Comparison of ENCODE assay signal across 24 cellular contexts in the genomic region with DNA sequence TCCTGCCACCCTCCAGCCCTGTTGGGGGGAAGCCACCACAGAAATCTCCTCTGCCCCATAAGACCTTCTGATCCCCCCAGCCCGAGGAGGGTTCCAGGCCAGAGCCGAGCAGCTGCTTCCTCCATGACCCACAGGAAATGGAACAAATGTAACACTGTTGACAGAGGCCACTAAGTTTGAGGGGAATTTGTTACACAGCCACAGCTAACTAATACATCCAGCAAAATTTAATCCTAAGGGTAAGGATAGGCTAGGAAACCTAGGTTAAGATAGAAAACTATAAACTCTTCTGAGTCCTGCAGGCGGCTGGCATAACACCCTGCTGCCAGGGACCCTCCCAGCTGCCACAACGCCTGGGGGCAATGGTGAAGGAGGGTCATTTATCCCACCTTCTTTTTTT.
DNase-seq lines count a peak whose midpoint lies in the region; ATAC-seq and TF ChIP-seq lines count a peak whose summit lies in the region.
"Had no signal": no experiment of that assay in that cellular context is flagged by ENCODE, and none has a peak within 500 bp of the region (broad histone marks: within the 10 kb centered on the region; RNA-seq: fewer than 3 reads in every experiment).

No MANE protein-coding gene starts in this region.

- H3K9me3 Mint-ChIP-seq in activated naive CD4-positive, alpha-beta T cell treated with anti-CD3 and anti-CD28 coated beads for 36 hours = peaks cover 20% of the 10 kb centered on the region
- H3K9me3 Mint-ChIP-seq in activated naive CD8-positive, alpha-beta T cell (ENCODE audit: low read depth) = peaks cover 7% of the 10 kb centered on the region
- peaks cover 10% of the 10 kb centered on the region for H3K9me3 Mint-ChIP-seq in neural crest cell

- DNase-seq in activated naive CD4-positive, alpha-beta T cell treated with anti-CD3 and anti-CD28 coated beads for 36 hours = no peak
- DNase-seq in activated naive CD4-positive, alpha-beta T cell treated with anti-CD3 and anti-CD28 coated beads, Interleukin-2, amount 50 U/mL, for 16 hours = no peak
- DNase-seq in DND-41 = no peak
- no peak for DNase-seq in neural crest cell (ENCODE audit: low read depth, low spot score)
- DNase-seq in upper lobe of right lung = no peak
- DNase-seq in COLO668 (lab: John Stamatoyannopoulos, UW; ENCODE audit: unreplicated experiment) = no peak
- DNase-seq: activated effector memory CD4-positive, alpha-beta T cell treated with anti-CD3 and anti-CD28 coated beads, Interleukin-2, amount 50 U/mL, for 16 hours; effector memory CD4-positive, alpha-beta T cell; erythroblast; glutamatergic neuron; islet precursor cell; naive B cell; NCI-H1417 treated with DMSO at 0.1 percent for 48 hours; NCI-H2081 treated with DMSO at 0.1 percent for 48 hours; NCI-H226; NCI-H69; occipital lobe; Peyer's patch; trophoblast cell had no signal

- H3K9ac ChIP-seq in DND-41 (ENCODE audit: low read depth, low read length) = no peak overlapping the region
- H3K9ac ChIP-seq: BLaER1 treated with 17β-estradiol and CSF1 and Interleukin-3, amounts not matched to agents 10 nM and 100 nM had no signal

- no peak overlapping the region for H3K4me2 ChIP-seq in DND-41 (ENCODE audit: insufficient read depth, low read length)

- H3K27me3 Mint-ChIP-seq in activated naive CD4-positive, alpha-beta T cell treated with anti-CD3 and anti-CD28 coated beads for 36 hours (ENCODE audit: low read depth) = no peaks in the 10 kb centered on the region
- H3K27me3 Mint-ChIP-seq in activated naive CD8-positive, alpha-beta T cell = no peaks in the 10 kb centered on the region
- H3K27me3 Mint-ChIP-seq in neural crest cell (ENCODE audit: low read depth) = no peaks in the 10 kb centered on the region
- H3K27me3 Mint-ChIP-seq: naive B cell had no signal

- H3K9me3 ChIP-seq in DND-41 (ENCODE audit: insufficient read depth, low read length, severe bottlenecking) (no peaks in the 10 kb centered on the region), upper lobe of right lung (no peaks in the 10 kb centered on the region)
- H3K9me3 ChIP-seq: breast epithelium had no signal

- TF ChIP-seq CTCF in DND-41 (IDR thresholded peaks at IDR 0.05; ENCODE audit: borderline replicate concordance, extremely low read depth, low read length, poor library complexity, severe bottlenecking) (no peak), neural crest cell (conservative IDR thresholded peaks at IDR 0.05) (no peak), upper lobe of right lung (IDR thresholded peaks at IDR 0.05) (no peak)

- peaks cover 5% of the 10 kb centered on the region; the same call in 1 of the 2 replicates for H4K20me1 ChIP-seq in DND-41 (ENCODE audit: insufficient read depth, low read length)

- H3K36me3 Mint-ChIP-seq in activated naive CD4-positive, alpha-beta T cell treated with anti-CD3 and anti-CD28 coated beads for 36 hours (ENCODE audit: low read depth) = peaks cover 46% of the 10 kb centered on the region
- H3K36me3 Mint-ChIP-seq in activated naive CD8-positive, alpha-beta T cell = peaks cover 30% of the 10 kb centered on the region
- peaks cover 16% of the 10 kb centered on the region for H3K36me3 Mint-ChIP-seq in neural crest cell (ENCODE audit: low read depth)

- peak overlapping the region; percentile 95 for H3K27ac Mint-ChIP-seq in activated naive CD4-positive, alpha-beta T cell treated with anti-CD3 and anti-CD28 coated beads for 36 hours
- peak overlapping the region; percentile 97 for H3K27ac Mint-ChIP-seq in activated naive CD8-positive, alpha-beta T cell
- peak overlapping the region; percentile 86 for H3K27ac Mint-ChIP-seq in neural crest cell (ENCODE audit: unreplicated experiment)

- peaks cover 89% of the 10 kb centered on the region for H3K36me3 ChIP-seq in DND-41 (ENCODE audit: insufficient read depth, low read length)
- H3K36me3 ChIP-seq in upper lobe of right lung = no peaks in the 10 kb centered on the region
- H3K36me3 ChIP-seq: breast epithelium had no signal

- H3K4me1 ChIP-seq in DND-41 (ENCODE audit: insufficient read depth, low read length) (peaks cover 24% of the 10 kb centered on the region), upper lobe of right lung (no peaks in the 10 kb centered on the region)
- H3K4me1 ChIP-seq: Peyer's patch had no signal

- H2AFZ ChIP-seq in DND-41 (ENCODE audit: low read depth, low read length) = no peak overlapping the region

- no peak overlapping the region for H3K4me3 ChIP-seq in DND-41 (ENCODE audit: low read depth in 1 of 2, low read length in 2 of 2)
- H3K4me3 ChIP-seq in upper lobe of right lung = no peak overlapping the region
- H3K4me3 ChIP-seq: BLaER1 treated with 17β-estradiol and CSF1 and Interleukin-3, amounts not matched to agents 10 nM and 100 nM; breast epithelium; Peyer's patch had no signal

- ATAC-seq in DND-41 (ENCODE audit: insufficient read depth, low read depth) (no peak), upper lobe of right lung (no peak)
- ATAC-seq: activated CD4-positive, CD25-positive, alpha-beta regulatory T cell treated with anti-CD3 and anti-CD28 coated beads, Interleukin-2, amount 50 U/mL, for 24 hours had no signal

- H3K27ac ChIP-seq in DND-41 (ENCODE audit: low read length) (peak overlapping the region; percentile 74), upper lobe of right lung (no peak overlapping the region)
- H3K27ac ChIP-seq: BLaER1 treated with 17β-estradiol and CSF1 and Interleukin-3, amounts not matched to agents 10 nM and 100 nM had no signal

- H3K4me3 Mint-ChIP-seq in activated naive CD4-positive, alpha-beta T cell treated with anti-CD3 and anti-CD28 coated beads for 36 hours = no peak overlapping the region
- no peak overlapping the region for H3K4me3 Mint-ChIP-seq in activated naive CD8-positive, alpha-beta T cell
- no peak overlapping the region for H3K4me3 Mint-ChIP-seq in neural crest cell
- H3K4me3 Mint-ChIP-seq: mesothelial cell of epicardium, naive B cell had no signal

- CTCF ChIA-PET in activated naive CD4-positive, alpha-beta T cell treated with anti-CD3 and anti-CD28 coated beads for 36 hours (lab: Charles Lee) = no interaction called here

- H3K27me3 ChIP-seq in DND-41 (ENCODE audit: insufficient read depth, low read length, poor library complexity) (no peaks in the 10 kb centered on the region), upper lobe of right lung (no peaks in the 10 kb centered on the region)
- H3K27me3 ChIP-seq: breast epithelium, Peyer's patch had no signal

- peaks cover 37% of the 10 kb centered on the region for H3K4me1 Mint-ChIP-seq in activated naive CD4-positive, alpha-beta T cell treated with anti-CD3 and anti-CD28 coated beads for 36 hours (ENCODE audit: low read depth)
- H3K4me1 Mint-ChIP-seq in activated naive CD8-positive, alpha-beta T cell (ENCODE audit: low read depth) = peaks cover 46% of the 10 kb centered on the region
- H3K4me1 Mint-ChIP-seq in neural crest cell = no peaks in the 10 kb centered on the region

- H3K79me2 ChIP-seq in DND-41 (ENCODE audit: insufficient read depth, low read length) = peaks cover 54% of the 10 kb centered on the region

- intact Hi-C loops in activated naive CD4-positive, alpha-beta T cell treated with anti-CD3 and anti-CD28 coated beads for 36 hours (cut with micrococcal nuclease) = no loop called here
- intact Hi-C loops in upper lobe of right lung (cut with DNase I) = no loop called here
